Comparison of ENCODE assay signal across 10 cellular contexts in genomic region chr18:35071819-35072247, GRCh38. TPM values are rescaled to one million over a fixed set of nuclear protein-coding genes. Genes with fewer than 3 reads are reported as not detected.
DNase-seq lines count a peak whose midpoint lies in the region; ATAC-seq, FAIRE-seq and TF ChIP-seq lines count a peak whose summit lies in the region.
"Had no signal": no experiment of that assay in that cellular context is flagged by ENCODE, and none has a peak within 500 bp of the region (broad histone marks: within the 10 kb centered on the region; RNA-seq: fewer than 3 reads in every experiment).

No MANE protein-coding gene starts in this region.

- peaks cover 0 to 47% of the 10 kb centered on the region in 2 donors for H3K4me1 ChIP-seq in right atrium auricular region

- DNase-seq in GM12891 (ENCODE audit: insufficient read length, low spot score) (no peak), right atrium auricular region (ENCODE audit: low spot score) (no peak), substantia nigra (lab: John Stamatoyannopoulos, UW) (no peak), GM19238 (ENCODE audit: insufficient read length, low spot score) (no peak), HPDE6-E6E7 (ENCODE audit: extremely low spot score) (no peak)
- DNase-seq: left colon had no signal

- no peaks in the 10 kb centered on the region for H3K9me3 ChIP-seq in right atrium auricular region
- H3K9me3 ChIP-seq: SK-N-SH had no signal

- H3K36me3 ChIP-seq in right atrium auricular region = peaks cover 8% of the 10 kb centered on the region

- ATAC-seq in GM21528 (IDR thresholded peaks at IDR 0.05; ENCODE audit: low FRiP score, unreplicated experiment) (peak; percentile 58), HG03558 (IDR thresholded peaks at IDR 0.05; ENCODE audit: extremely low read depth, unreplicated experiment) (peak; percentile 79), HG03457 (IDR thresholded peaks at IDR 0.05; ENCODE audit: unreplicated experiment) (no peak)
- ATAC-seq: left colon had no signal

- no peaks in the 10 kb centered on the region for H3K27me3 ChIP-seq in right atrium auricular region

- peak overlapping the region; percentile 81 to 84 for H3K27ac ChIP-seq in right atrium auricular region
- H3K27ac ChIP-seq in substantia nigra (ENCODE audit: low read depth, low read length, poor library complexity, severe bottlenecking) = no peak overlapping the region

- H3K4me3 ChIP-seq in right atrium auricular region = no peak overlapping the region

- no peak for TF ChIP-seq CTCF in right atrium auricular region (IDR thresholded peaks at IDR 0.05)

- no peak for TF ChIP-seq POLR2A in GM12891 (IDR thresholded peaks at IDR 0.05; ENCODE audit: low read depth, low read length)

- peak; percentile 72 for FAIRE-seq in GM12891 (lab: Jason Lieb, UNC)

TF ChIP-seq in GM12891, 5 proteins besides CTCF, POLR2A, EP300 and RAD21:
- TF ChIP-seq SPI1 (IDR thresholded peaks at IDR 0.05; ENCODE audit: low read depth, low read length) (no peak), POLR2AphosphoS5 (IDR thresholded peaks at IDR 0.05; ENCODE audit: low read depth, low read length) (no peak), PAX5 (IDR thresholded peaks at IDR 0.05; ENCODE audit: insufficient read depth, low read length, severe bottlenecking) (no peak), TAF1 (IDR thresholded peaks at IDR 0.05; ENCODE audit: low read depth, low read length) (no peak), POU2F2 (IDR thresholded peaks at IDR 0.05; ENCODE audit: low read depth, low read length) (no peak)

RNA-seq across cellular contexts. Expression of gene MAPRE2, which starts 30.6 kb away (rescaled TPM):
- 12.3 TPM for polyA plus RNA-seq in GM12891 (2012; ENCODE audit: low read depth, missing spikeins)
- 100 to 1,000 TPM; 107 to 133 TPM for total RNA-seq in right atrium auricular region
